ENCODE assay signal across 7 cellular contexts in genomic region chr1:9712767-9713166, GRCh38.
A peak's percentile ranks its signal among the peaks of the same experiment; 100 is the strongest.
DNase-seq lines count a peak whose midpoint lies in the region; ATAC-seq and TF ChIP-seq lines count a peak whose summit lies in the region.
"Not testable (repeated sequence)": the region's sequence is repeated elsewhere in the genome, so short reads cannot be mapped to it uniquely, and the experiment has no call there.

No MANE protein-coding gene starts in this region.

- ATAC-seq in CD4-positive, alpha-beta T cell (ENCODE audit: poor library complexity); activated CD8-positive, alpha-beta memory T cell treated with anti-CD3 and anti-CD28 coated beads, Interleukin-2, amount 10 ng/mL, durations not matched to agents 7 days and 5 days; effector memory CD8-positive, alpha-beta T cell (replicated peaks): not testable (repeated sequence)

- H3K27me3 ChIP-seq in CD4-positive, alpha-beta T cell (ENCODE audit: control insufficient read depth, insufficient read depth, low read length) = not testable (repeated sequence)

- intact Hi-C loops in CD4-positive, alpha-beta T cell (cut with DNase I, micrococcal nuclease); activated CD4-positive, alpha-beta T cell treated with anti-CD3 and anti-CD28 coated beads, Interleukin-2, amount 10 ng/mL, durations not matched to agents 24 days and 14 days (cut with micrococcal nuclease): not testable (repeated sequence)

- H3K9me3 Mint-ChIP-seq in CD4-positive, alpha-beta T cell; activated CD4-positive, alpha-beta T cell treated with anti-CD3 and anti-CD28 coated beads, Interleukin-2, amount 10 ng/mL, durations not matched to agents 24 days and 14 days; activated CD8-positive, alpha-beta memory T cell treated with anti-CD3 and anti-CD28 coated beads, Interleukin-2, amount 10 ng/mL, durations not matched to agents 7 days and 5 days (ENCODE audit: low read depth); activated naive CD4-positive, alpha-beta T cell treated with anti-CD3 and anti-CD28 coated beads, Interleukin-2, amount 50 U/mL, for 24 hours; effector memory CD8-positive, alpha-beta T cell; nephron progenitor cell: not testable (repeated sequence)

- H3K27ac Mint-ChIP-seq in CD4-positive, alpha-beta T cell = peak overlapping the region; percentile 96
- peak overlapping the region; percentile 40 for H3K27ac Mint-ChIP-seq in activated CD4-positive, alpha-beta T cell treated with anti-CD3 and anti-CD28 coated beads, Interleukin-2, amount 10 ng/mL, durations not matched to agents 24 days and 14 days
- H3K27ac Mint-ChIP-seq in activated CD8-positive, alpha-beta memory T cell treated with anti-CD3 and anti-CD28 coated beads, Interleukin-2, amount 10 ng/mL, durations not matched to agents 7 days and 5 days = peak overlapping the region; percentile 60
- H3K27ac Mint-ChIP-seq in activated naive CD4-positive, alpha-beta T cell treated with anti-CD3 and anti-CD28 coated beads, Interleukin-2, amount 50 U/mL, for 24 hours = peak overlapping the region; percentile 62
- peak overlapping the region; percentile 54 to 81 for H3K27ac Mint-ChIP-seq in effector memory CD8-positive, alpha-beta T cell
- H3K27ac Mint-ChIP-seq in nephron progenitor cell = peak overlapping the region; percentile 36

- H3K4me3 Mint-ChIP-seq in CD4-positive, alpha-beta T cell; activated CD4-positive, alpha-beta T cell treated with anti-CD3 and anti-CD28 coated beads, Interleukin-2, amount 10 ng/mL, durations not matched to agents 24 days and 14 days; activated CD8-positive, alpha-beta memory T cell treated with anti-CD3 and anti-CD28 coated beads, Interleukin-2, amount 10 ng/mL, durations not matched to agents 7 days and 5 days; activated naive CD4-positive, alpha-beta T cell treated with anti-CD3 and anti-CD28 coated beads, Interleukin-2, amount 50 U/mL, for 24 hours; effector memory CD8-positive, alpha-beta T cell; nephron progenitor cell: not testable (repeated sequence)

- POLR2A ChIA-PET in CD4-positive, alpha-beta T cell (lab: Charles Lee) = interaction anchor here (0.7 to 6.0 kb wide), 5 partner anchors 8 to 84 kb away, joined by 3 to 157 read pairs (median 3); no protein-coding TSS in a partner anchor

- DNase-seq in CD4-positive, alpha-beta T cell; activated CD4-positive, alpha-beta T cell treated with anti-CD3 and anti-CD28 coated beads, Interleukin-2, amount 10 ng/mL, durations not matched to agents 24 days and 14 days; activated CD8-positive, alpha-beta memory T cell treated with anti-CD3 and anti-CD28 coated beads, Interleukin-2, amount 10 ng/mL, durations not matched to agents 7 days and 5 days; effector memory CD8-positive, alpha-beta T cell; nephron progenitor cell: not testable (repeated sequence)

- not testable (repeated sequence) for H3K9me3 ChIP-seq in CD4-positive, alpha-beta T cell (ENCODE audit: control insufficient read depth, low read length); KOPT-K1 (ENCODE audit: insufficient read depth, low read length, poor library complexity, severe bottlenecking)

- peaks cover 62% of the 10 kb centered on the region for H3K36me3 ChIP-seq in KOPT-K1 (ENCODE audit: insufficient read depth, low read length)

- H3K27me3 Mint-ChIP-seq in CD4-positive, alpha-beta T cell; activated CD4-positive, alpha-beta T cell treated with anti-CD3 and anti-CD28 coated beads, Interleukin-2, amount 10 ng/mL, durations not matched to agents 24 days and 14 days; activated CD8-positive, alpha-beta memory T cell treated with anti-CD3 and anti-CD28 coated beads, Interleukin-2, amount 10 ng/mL, durations not matched to agents 7 days and 5 days; activated naive CD4-positive, alpha-beta T cell treated with anti-CD3 and anti-CD28 coated beads, Interleukin-2, amount 50 U/mL, for 24 hours; effector memory CD8-positive, alpha-beta T cell: not testable (repeated sequence)
- peaks cover 12% of the 10 kb centered on the region for H3K27me3 Mint-ChIP-seq in nephron progenitor cell (ENCODE audit: low read depth, poor library complexity)

- peaks cover 47% of the 10 kb centered on the region for H3K4me1 Mint-ChIP-seq in CD4-positive, alpha-beta T cell (ENCODE audit: low read depth)
- H3K4me1 Mint-ChIP-seq in activated CD4-positive, alpha-beta T cell treated with anti-CD3 and anti-CD28 coated beads, Interleukin-2, amount 10 ng/mL, durations not matched to agents 24 days and 14 days = peaks cover 48% of the 10 kb centered on the region
- peaks cover 67% of the 10 kb centered on the region for H3K4me1 Mint-ChIP-seq in activated CD8-positive, alpha-beta memory T cell treated with anti-CD3 and anti-CD28 coated beads, Interleukin-2, amount 10 ng/mL, durations not matched to agents 7 days and 5 days
- peaks cover 68% of the 10 kb centered on the region for H3K4me1 Mint-ChIP-seq in activated naive CD4-positive, alpha-beta T cell treated with anti-CD3 and anti-CD28 coated beads, Interleukin-2, amount 50 U/mL, for 24 hours
- H3K4me1 Mint-ChIP-seq in effector memory CD8-positive, alpha-beta T cell (ENCODE audit: low read depth in 2 of 2) = peaks cover 36 to 42% of the 10 kb centered on the region in 2 donors
- H3K4me1 Mint-ChIP-seq in nephron progenitor cell = not testable (repeated sequence)

- H3K36me3 Mint-ChIP-seq in CD4-positive, alpha-beta T cell (ENCODE audit: low read depth) = peaks cover 74% of the 10 kb centered on the region
- H3K36me3 Mint-ChIP-seq in activated CD4-positive, alpha-beta T cell treated with anti-CD3 and anti-CD28 coated beads, Interleukin-2, amount 10 ng/mL, durations not matched to agents 24 days and 14 days (ENCODE audit: low read depth) = peaks cover 66% of the 10 kb centered on the region
- peaks cover 65% of the 10 kb centered on the region for H3K36me3 Mint-ChIP-seq in activated CD8-positive, alpha-beta memory T cell treated with anti-CD3 and anti-CD28 coated beads, Interleukin-2, amount 10 ng/mL, durations not matched to agents 7 days and 5 days
- peaks cover 17% of the 10 kb centered on the region for H3K36me3 Mint-ChIP-seq in activated naive CD4-positive, alpha-beta T cell treated with anti-CD3 and anti-CD28 coated beads, Interleukin-2, amount 50 U/mL, for 24 hours
- peaks cover 88% of the 10 kb centered on the region for H3K36me3 Mint-ChIP-seq in effector memory CD8-positive, alpha-beta T cell (ENCODE audit: insufficient read depth)
- not testable (repeated sequence) for H3K36me3 Mint-ChIP-seq in nephron progenitor cell (ENCODE audit: low read depth)

- H3K27ac ChIP-seq in CD4-positive, alpha-beta T cell (ENCODE audit: low read depth, low read length) = not testable (repeated sequence)
- H3K27ac ChIP-seq in KOPT-K1 (ENCODE audit: low read depth, low read length, poor library complexity, severe bottlenecking) = peak overlapping the region; percentile 41

- TF ChIP-seq CTCF in CD4-positive, alpha-beta T cell (IDR thresholded peaks at IDR 0.05); nephron progenitor cell (IDR thresholded peaks at IDR 0.05): not testable (repeated sequence)

- CTCF ChIA-PET in CD4-positive, alpha-beta T cell (lab: Charles Lee) = interaction anchor here (1.3 to 2.0 kb wide), 3 partner anchors 10 to 86 kb away, joined by 4 to 10 read pairs (median 9); no protein-coding TSS in a partner anchor
- CTCF ChIA-PET in activated CD8-positive, alpha-beta memory T cell treated with anti-CD3 and anti-CD28 coated beads, Interleukin-2, amount 10 ng/mL, durations not matched to agents 7 days and 5 days (lab: Charles Lee) = interaction anchor here (1.5 to 4.1 kb wide), 2 partner anchors 10 to 84 kb away, joined by 4 to 25 read pairs; no protein-coding TSS in a partner anchor

Comparison
In these comparisons a context has a peak if more than half of its experiments do, and no peak if none do; other contexts are left out.
1. H3K27ac Mint-ChIP-seq: peak in every context shown above with its lines; median percentile 96 in CD4-positive, alpha-beta T cell; 68 in effector memory CD8-positive, alpha-beta T cell; 62 in activated naive CD4-positive, alpha-beta T cell treated with anti-CD3 and anti-CD28 coated beads, Interleukin-2, amount 50 U/mL, for 24 hours; 60 in activated CD8-positive, alpha-beta memory T cell treated with anti-CD3 and anti-CD28 coated beads, Interleukin-2, amount 10 ng/mL, durations not matched to agents 7 days and 5 days; 40 in activated CD4-positive, alpha-beta T cell treated with anti-CD3 and anti-CD28 coated beads, Interleukin-2, amount 10 ng/mL, durations not matched to agents 24 days and 14 days; 36 in nephron progenitor cell.